Comparison of ENCODE assay signal across 33 cellular contexts in genomic region chrX:71873459-71873833, GRCh38.
"Had no signal": no experiment of that assay in that cellular context is flagged by ENCODE, and none has a peak within 500 bp of the region (broad histone marks: within the 10 kb centered on the region; RNA-seq: fewer than 3 reads in every experiment).

No MANE protein-coding gene starts in this region.

- H3K4me3 ChIP-seq: adrenal gland, body of pancreas, breast epithelium had no signal

- DNase-seq: activated B cell treated with CpG ODN at 0.5 μM for 24 hours; activated CD4-positive, alpha-beta memory T cell treated with anti-CD3 and anti-CD28 coated beads for 36 hours; activated CD4-positive, alpha-beta T cell treated with anti-CD3 and anti-CD28 coated beads for 4 hours; activated CD4-positive, alpha-beta T cell treated with anti-CD3 and anti-CD28 coated beads, Interleukin-2, amount 10 ng/mL, durations not matched to agents 24 days and 14 days; activated CD4-positive, alpha-beta T cell treated with anti-CD3 and anti-CD28 coated beads, Interleukin-2, amount 50 U/mL, for 1 hour; activated CD4-positive, alpha-beta T cell treated with anti-CD3 and anti-CD28 coated beads, Interleukin-2, amount 50 U/mL, for 4 hours; activated CD4-positive, CD25-positive, alpha-beta regulatory T cell treated with anti-CD3 and anti-CD28 coated beads, Interleukin-2, amount 50 U/mL, for 72 hours; activated CD8-positive, alpha-beta memory T cell treated with anti-CD3 and anti-CD28 coated beads, Interleukin-2, amount 50 U/mL, for 4 hours; activated CD8-positive, alpha-beta T cell treated with anti-CD3 and anti-CD28 coated beads for 36 hours; activated effector memory CD4-positive, alpha-beta T cell treated with anti-CD3 and anti-CD28 coated beads, Interleukin-2, amount 50 U/mL, for 16 hours; activated gamma-delta T cell treated with Interleukin-2 at 50 U/mL for 16 hours; activated naive CD4-positive, alpha-beta T cell; activated naive CD4-positive, alpha-beta T cell treated with anti-CD3 and anti-CD28 coated beads for 36 hours; activated naive CD4-positive, alpha-beta T cell treated with anti-CD3 and anti-CD28 coated beads, Interleukin-2, amount 50 U/mL, for 16 hours; activated naive CD8-positive, alpha-beta T cell treated with anti-CD3 and anti-CD28 coated beads for 36 hours; activated T-cell treated with anti-CD3 and anti-CD28 coated beads for 4 hours; activated T-cell treated with anti-CD3 and anti-CD28 coated beads, Interleukin-2, amount 50 U/mL, for 1 hour; activated T-cell treated with anti-CD3 and anti-CD28 coated beads, Interleukin-2, amount 50 U/mL, for 4 hours; activated T-cell treated with anti-CD3 and anti-CD28 coated beads, Interleukin-2, amount 50 U/mL, for 72 hours; adrenal gland; amniotic stem cell; body of pancreas; brain microvascular endothelial cell; central memory CD4-positive, alpha-beta T cell; T-helper 1 cell; T-helper 2 cell; T-helper 9 cell had no signal

- H3K4me1 ChIP-seq: adrenal gland, body of pancreas, breast epithelium had no signal

- FAIRE-seq: astrocyte, TTC549 had no signal

- H3K27me3 ChIP-seq: body of pancreas, brain microvascular endothelial cell had no signal

- ATAC-seq: activated CD8-positive, alpha-beta T cell treated with anti-CD3 and anti-CD28 coated beads for 36 hours; activated naive CD4-positive, alpha-beta T cell treated with anti-CD3 and anti-CD28 coated beads, Interleukin-2, amount 50 U/mL, for 72 hours; activated T-cell treated with anti-CD3 and anti-CD28 coated beads, Interleukin-2, amount 50 U/mL, for 4 hours; activated T-cell treated with anti-CD3 and anti-CD28 coated beads, Interleukin-2, amount 50 U/mL, for 72 hours; activated T-helper 17 cell treated with anti-CD3 and anti-CD28 coated beads, Interleukin-2, amount 50 U/mL, for 72 hours; body of pancreas had no signal

- H3K27ac ChIP-seq: adrenal gland, body of pancreas, brain microvascular endothelial cell, breast epithelium, VCaP had no signal

- H3K36me3 ChIP-seq: adrenal gland, brain microvascular endothelial cell, breast epithelium had no signal

- H3K9me3 ChIP-seq: adrenal gland, body of pancreas had no signal
